Comparison of ENCODE assay signal across 8 cellular contexts in the genomic region with DNA sequence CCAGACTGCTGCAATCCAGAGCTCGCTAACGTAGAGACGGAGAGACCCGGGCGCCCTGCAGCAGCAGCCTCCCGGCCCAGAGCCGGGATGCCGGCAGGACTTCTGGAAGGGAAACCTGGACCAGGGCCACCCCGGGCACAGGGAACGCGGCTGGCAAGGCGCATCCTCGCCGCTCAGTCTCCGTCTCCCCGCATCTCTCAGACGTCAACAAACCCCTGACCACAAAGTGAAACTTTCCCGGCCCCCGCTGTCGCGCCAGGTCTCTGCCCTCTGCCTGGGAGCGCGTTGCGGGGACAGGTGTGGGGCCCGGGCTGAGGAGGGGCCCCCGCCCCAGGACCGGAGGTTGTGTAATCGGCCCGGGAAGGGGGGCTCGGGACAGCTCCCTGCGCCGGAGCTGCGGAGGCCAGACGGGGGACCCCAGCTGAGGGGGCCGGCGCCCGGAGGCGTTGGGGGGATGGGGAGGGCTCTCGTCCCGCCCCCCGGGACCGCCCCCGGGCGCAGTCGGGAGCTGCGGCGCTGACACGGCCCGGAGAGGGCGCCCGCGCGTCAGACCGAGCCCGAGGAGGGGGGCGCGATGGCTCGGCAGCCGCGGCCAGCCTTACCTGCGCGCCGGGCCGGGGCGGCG.
DNase-seq lines count a peak whose midpoint lies in the region; ATAC-seq and TF ChIP-seq lines count a peak whose summit lies in the region.

No MANE protein-coding gene starts in this region.

- DNase-seq in A673 (ENCODE audit: low spot score): peak; percentile 31
- DNase-seq in GM12864 (ENCODE audit: low read depth): no peak
- no peak for DNase-seq in HFF-Myc (ENCODE audit: extremely low read depth, low read depth)
- DNase-seq in M059J (ENCODE audit: low read depth): peak; percentile 72
- DNase-seq in T-helper 2 cell treated with Interferon-gamma antibody and Interleukin-4, amounts not matched to agents 5 μg/mL and 100 μg/mL, for 36 hours (ENCODE audit: low spot score): no peak
- DNase-seq in medulla oblongata (ENCODE audit: extremely low spot score): peak; percentile 74
- DNase-seq in stimulated activated effector memory CD8-positive, alpha-beta T cell treated with anti-CD3 and anti-CD28 coated beads, Interleukin-12 subunit alpha, Interleukin-12 subunit beta, amount 100 ng/mL, for 72 hours (ENCODE audit: low spot score in 2 of 2): peak in 1 of 2 donors; percentile 89

- H3K4me1 Mint-ChIP-seq in T-helper 2 cell treated with Interferon-gamma antibody and Interleukin-4, amounts not matched to agents 5 μg/mL and 100 μg/mL, for 36 hours (ENCODE audit: low read depth): peaks cover 23% of the 10 kb centered on the region
- H3K4me1 Mint-ChIP-seq in stimulated activated effector memory CD8-positive, alpha-beta T cell treated with anti-CD3 and anti-CD28 coated beads, Interleukin-12 subunit alpha, Interleukin-12 subunit beta, amount 100 ng/mL, for 72 hours: peaks cover 45% of the 10 kb centered on the region

- H3K4me1 ChIP-seq in A673 (ENCODE audit: insufficient read depth, low read length, poor library complexity, severe bottlenecking) (peaks cover 4% of the 10 kb centered on the region), ectodermal cell (ENCODE audit: control insufficient read depth, insufficient read depth, low read length) (no peaks in the 10 kb centered on the region)

- CTCF ChIA-PET in A673 (lab: Charles Lee): interaction anchor here (0.6 kb wide), 1 partner anchor 123 kb away, joined by 9 read pairs; no protein-coding TSS in a partner anchor

- intact Hi-C loops in A673 (cut with micrococcal nuclease; ENCODE audit: unreplicated experiment): no loop called here

- TF ChIP-seq CTCF in A673 (conservative IDR thresholded peaks at IDR 0.05; ENCODE audit: low read depth, low read length) (no peak; the same call in 1 of the 2 replicates), GM12864 (IDR thresholded peaks at IDR 0.05; ENCODE audit: low read depth, low read length, missing control alignments) (peak; percentile 47), HFF-Myc (IDR thresholded peaks at IDR 0.05; ENCODE audit: low read depth, low read length, missing control alignments) (peak; percentile 22)

- H3K27me3 ChIP-seq in A673 (replicated peaks; ENCODE audit: insufficient read depth, low read depth, low read length, poor library complexity) (peaks cover 28% of the 10 kb centered on the region), ectodermal cell (ENCODE audit: control insufficient read depth, insufficient read depth, low read length, poor library complexity, severe bottlenecking) (peaks cover 56% of the 10 kb centered on the region)

- peak overlapping the region; percentile 76 for H3K4me3 ChIP-seq in A673 (ENCODE audit: low read depth, low read length, poor library complexity, severe bottlenecking)
- H3K4me3 ChIP-seq in GM12864 (ENCODE audit: low read depth, low read length): peak overlapping the region; percentile 76
- H3K4me3 ChIP-seq in HFF-Myc (replicated peaks; ENCODE audit: low read depth, low read length): peak overlapping the region; percentile 64
- peak overlapping the region; percentile 74 for H3K4me3 ChIP-seq in ectodermal cell (ENCODE audit: insufficient read depth, low read depth, low read length)

- H3K36me3 ChIP-seq in A673 (ENCODE audit: insufficient read depth, low read length, poor library complexity, severe bottlenecking): no peaks in the 10 kb centered on the region
- no peaks in the 10 kb centered on the region for H3K36me3 ChIP-seq in ectodermal cell (ENCODE audit: control insufficient read depth, insufficient read depth, low read length)

- no TSS peak for BruUV-seq in A673 (replicated peaks; lab: Mats Ljungman, UMichigan)

- H3K36me3 Mint-ChIP-seq in T-helper 2 cell treated with Interferon-gamma antibody and Interleukin-4, amounts not matched to agents 5 μg/mL and 100 μg/mL, for 36 hours (ENCODE audit: low read depth): no peaks in the 10 kb centered on the region
- H3K36me3 Mint-ChIP-seq in stimulated activated effector memory CD8-positive, alpha-beta T cell treated with anti-CD3 and anti-CD28 coated beads, Interleukin-12 subunit alpha, Interleukin-12 subunit beta, amount 100 ng/mL, for 72 hours: no peaks in the 10 kb centered on the region

- H3K27me3 Mint-ChIP-seq in T-helper 2 cell treated with Interferon-gamma antibody and Interleukin-4, amounts not matched to agents 5 μg/mL and 100 μg/mL, for 36 hours (ENCODE audit: low read depth): peaks cover 22% of the 10 kb centered on the region

- H3K4me3 Mint-ChIP-seq in T-helper 2 cell treated with Interferon-gamma antibody and Interleukin-4, amounts not matched to agents 5 μg/mL and 100 μg/mL, for 36 hours: peak overlapping the region; percentile 75
- H3K4me3 Mint-ChIP-seq in stimulated activated effector memory CD8-positive, alpha-beta T cell treated with anti-CD3 and anti-CD28 coated beads, Interleukin-12 subunit alpha, Interleukin-12 subunit beta, amount 100 ng/mL, for 72 hours: peak overlapping the region; percentile 74

- 0% methylated on average over 66 of the region's 66 CpGs for WGBS in ectodermal cell, 2 experiments

- peak overlapping the region; percentile 57 for H3K27ac Mint-ChIP-seq in T-helper 2 cell treated with Interferon-gamma antibody and Interleukin-4, amounts not matched to agents 5 μg/mL and 100 μg/mL, for 36 hours
- peak overlapping the region; percentile 32 for H3K27ac Mint-ChIP-seq in stimulated activated effector memory CD8-positive, alpha-beta T cell treated with anti-CD3 and anti-CD28 coated beads, Interleukin-12 subunit alpha, Interleukin-12 subunit beta, amount 100 ng/mL, for 72 hours

- H3K27ac ChIP-seq in A673 (ENCODE audit: low read depth, low read length, poor library complexity, severe bottlenecking) (no peak overlapping the region), ectodermal cell (ENCODE audit: insufficient read depth, low read depth, low read length, poor library complexity, severe bottlenecking) (no peak overlapping the region)

- no peaks in the 10 kb centered on the region for H3K9me3 ChIP-seq in A673 (ENCODE audit: low read depth, low read length, poor library complexity, severe bottlenecking)
- H3K9me3 ChIP-seq in ectodermal cell (ENCODE audit: control insufficient read depth, low read length): no peaks in the 10 kb centered on the region

- POLR2A ChIA-PET in A673 (lab: Charles Lee; ENCODE audit: low non-redundant PET): no interaction called here

- H3K9me3 Mint-ChIP-seq in T-helper 2 cell treated with Interferon-gamma antibody and Interleukin-4, amounts not matched to agents 5 μg/mL and 100 μg/mL, for 36 hours: no peaks in the 10 kb centered on the region
- no peaks in the 10 kb centered on the region for H3K9me3 Mint-ChIP-seq in stimulated activated effector memory CD8-positive, alpha-beta T cell treated with anti-CD3 and anti-CD28 coated beads, Interleukin-12 subunit alpha, Interleukin-12 subunit beta, amount 100 ng/mL, for 72 hours

- peak; percentile 83 for ATAC-seq in stimulated activated effector memory CD8-positive, alpha-beta T cell treated with anti-CD3 and anti-CD28 coated beads, Interleukin-12 subunit alpha, Interleukin-12 subunit beta, amount 100 ng/mL, for 72 hours

Comparison
In these comparisons a context has a peak if more than half of its experiments do, and no peak if none do; other contexts are left out.
1. DNase-seq: peak in A673 (single experiment), M059J (single experiment) and medulla oblongata (single experiment); none in GM12864 (single experiment), HFF-Myc (single experiment) and T-helper 2 cell treated with Interferon-gamma antibody and Interleukin-4, amounts not matched to agents 5 μg/mL and 100 μg/mL, for 36 hours (single experiment).
2. Peak in every context shown above with its lines, with median percentiles within 50 percentile points of each other: H3K4me3 ChIP-seq.